ENCODE assay signal across 8 cellular contexts in genomic region chr12:123231931-123232330, GRCh38. TPM values are rescaled to one million over a fixed set of nuclear protein-coding genes. Genes with fewer than 3 reads are reported as not detected.
DNase-seq lines count a peak whose midpoint lies in the region; ATAC-seq and TF ChIP-seq lines count a peak whose summit lies in the region.

No MANE protein-coding gene starts in this region.

- CTCF ChIA-PET in CD8-positive, alpha-beta T cell (lab: Charles Lee), result interaction anchor here (0.9 to 2.8 kb wide), 6 partner anchors 8 to 189 kb away, joined by 3 to 24 read pairs (median 8); no protein-coding TSS in a partner anchor

- peak overlapping the region; percentile 91 for H3K27ac ChIP-seq in CD8-positive, alpha-beta T cell (ENCODE audit: low read depth, low read length)
- H3K27ac ChIP-seq in KMS-11, result no peak overlapping the region; the same call in 1 of the 2 replicates

- no peaks in the 10 kb centered on the region for H3K27me3 Mint-ChIP-seq in CD8-positive, alpha-beta T cell (ENCODE audit: low read depth)
- no peaks in the 10 kb centered on the region for H3K27me3 Mint-ChIP-seq in chondrocyte (ENCODE audit: low read depth)
- H3K27me3 Mint-ChIP-seq in natural killer cell treated with Interleukin-12 subunit alpha and Interleukin-12 subunit beta and Interleukin-15 and Interleukin-18, amount 100 ng/mL, for 72 hours, result no peaks in the 10 kb centered on the region

- no peaks in the 10 kb centered on the region for H3K9me3 ChIP-seq in CD8-positive, alpha-beta T cell (ENCODE audit: low read length)

- peaks cover 76% of the 10 kb centered on the region for H3K4me1 ChIP-seq in CD8-positive, alpha-beta T cell (ENCODE audit: insufficient read depth, low read length)
- H3K4me1 ChIP-seq in KMS-11 (ENCODE audit: low read depth, poor library complexity, severe bottlenecking), result peaks cover 36% of the 10 kb centered on the region

- no peaks in the 10 kb centered on the region for H3K27me3 ChIP-seq in CD8-positive, alpha-beta T cell (ENCODE audit: insufficient read depth, low read length)
- H3K27me3 ChIP-seq in KMS-11 (ENCODE audit: insufficient read depth, low read depth), result no peaks in the 10 kb centered on the region

- peak overlapping the region; percentile 83 for H2AFZ ChIP-seq in KMS-11 (ENCODE audit: low read depth)

- H4K20me1 ChIP-seq in KMS-11 (ENCODE audit: insufficient read depth), result 0 out of 2 replicates have a peak, but pooled peaks cover 5% of the 10 kb centered on the region

- H3K9me3 Mint-ChIP-seq in CD8-positive, alpha-beta T cell, result no peaks in the 10 kb centered on the region
- no peaks in the 10 kb centered on the region for H3K9me3 Mint-ChIP-seq in chondrocyte (ENCODE audit: low read depth)
- no peaks in the 10 kb centered on the region for H3K9me3 Mint-ChIP-seq in natural killer cell treated with Interleukin-12 subunit alpha and Interleukin-12 subunit beta and Interleukin-15 and Interleukin-18, amount 100 ng/mL, for 72 hours

- DNase-seq in CD8-positive, alpha-beta T cell, result no peak
- DNase-seq in chondrocyte (ENCODE audit: low spot score) (no peak), nucleus accumbens (lab: John Stamatoyannopoulos, UW) (no peak)
- DNase-seq in natural killer cell treated with Interleukin-12 subunit alpha and Interleukin-12 subunit beta and Interleukin-15 and Interleukin-18, amount 100 ng/mL, for 72 hours (ENCODE audit: low spot score), result no peak
- DNase-seq in stimulated activated CD4-positive, alpha-beta T cell treated with anti-CD3 and anti-CD28 coated beads, Interleukin-12 subunit alpha, Interleukin-12 subunit beta, amount 100 ng/mL, for 4 hours, result no peak

- H3K36me3 Mint-ChIP-seq in CD8-positive, alpha-beta T cell, result peaks cover 30% of the 10 kb centered on the region
- H3K36me3 Mint-ChIP-seq in chondrocyte (ENCODE audit: low read depth), result no peaks in the 10 kb centered on the region
- H3K36me3 Mint-ChIP-seq in natural killer cell treated with Interleukin-12 subunit alpha and Interleukin-12 subunit beta and Interleukin-15 and Interleukin-18, amount 100 ng/mL, for 72 hours, result peaks cover 4% of the 10 kb centered on the region

- peak overlapping the region; percentile 63 for H3K4me2 ChIP-seq in KMS-11

- peaks cover 63% of the 10 kb centered on the region for H3K79me2 ChIP-seq in KMS-11 (ENCODE audit: insufficient read depth, low read depth)

- ATAC-seq in CD8-positive, alpha-beta T cell, result no peak
- ATAC-seq in natural killer cell treated with Interleukin-12 subunit alpha and Interleukin-12 subunit beta and Interleukin-15 and Interleukin-18, amount 100 ng/mL, for 72 hours, result no peak
- no peak for ATAC-seq in HG03025 (IDR thresholded peaks at IDR 0.05; ENCODE audit: low FRiP score, unreplicated experiment)
- ATAC-seq in GM21390 (IDR thresholded peaks at IDR 0.05; ENCODE audit: unreplicated experiment), result no peak

- peak overlapping the region; percentile 66; the same call in 1 of the 2 replicates for H3K9ac ChIP-seq in KMS-11

- peak overlapping the region; percentile 98 for H3K4me3 ChIP-seq in CD8-positive, alpha-beta T cell (ENCODE audit: low read depth, low read length)
- no peak overlapping the region for H3K4me3 ChIP-seq in KMS-11 (IDR thresholded peaks at IDR 0.05; ENCODE audit: insufficient read depth, low read depth, low read length)

- POLR2A ChIA-PET in CD8-positive, alpha-beta T cell (lab: Charles Lee), result interaction anchor here (0.8 to 4.2 kb wide), 22 partner anchors 8 to 705 kb away, joined by 3 to 86 read pairs (median 10); partner anchors contain the start of genes ABCB9, DDX55, HIP1R and KNTC1

- no peak for TF ChIP-seq CTCF in CD8-positive, alpha-beta T cell (IDR thresholded peaks at IDR 0.05)
- no peak for TF ChIP-seq CTCF in KMS-11 (conservative IDR thresholded peaks at IDR 0.05; ENCODE audit: low read depth, low read length)
- no peak for TF ChIP-seq CTCF in chondrocyte (IDR thresholded peaks at IDR 0.05)

- peak overlapping the region; percentile 53 for H3K27ac Mint-ChIP-seq in CD8-positive, alpha-beta T cell
- H3K27ac Mint-ChIP-seq in chondrocyte (ENCODE audit: unreplicated experiment), result peak overlapping the region; percentile 96
- H3K27ac Mint-ChIP-seq in natural killer cell treated with Interleukin-12 subunit alpha and Interleukin-12 subunit beta and Interleukin-15 and Interleukin-18, amount 100 ng/mL, for 72 hours, result peak overlapping the region; percentile 97 to 100

- H3K36me3 ChIP-seq in CD8-positive, alpha-beta T cell (ENCODE audit: insufficient read depth, low read length), result no peaks in the 10 kb centered on the region
- H3K36me3 ChIP-seq in KMS-11 (ENCODE audit: insufficient read depth), result no peaks in the 10 kb centered on the region

- H3K4me3 Mint-ChIP-seq in CD8-positive, alpha-beta T cell, result peak overlapping the region; percentile 94
- peak overlapping the region; percentile 99 for H3K4me3 Mint-ChIP-seq in chondrocyte (ENCODE audit: unreplicated experiment)
- H3K4me3 Mint-ChIP-seq in natural killer cell treated with Interleukin-12 subunit alpha and Interleukin-12 subunit beta and Interleukin-15 and Interleukin-18, amount 100 ng/mL, for 72 hours, result peak overlapping the region; percentile 100

- peaks cover 71% of the 10 kb centered on the region for H3K4me1 Mint-ChIP-seq in CD8-positive, alpha-beta T cell (ENCODE audit: low read depth)
- peaks cover 35% of the 10 kb centered on the region for H3K4me1 Mint-ChIP-seq in chondrocyte (ENCODE audit: low read depth)
- H3K4me1 Mint-ChIP-seq in natural killer cell treated with Interleukin-12 subunit alpha and Interleukin-12 subunit beta and Interleukin-15 and Interleukin-18, amount 100 ng/mL, for 72 hours (ENCODE audit: low read depth in 2 of 2), result peaks cover 38 to 45% of the 10 kb centered on the region in 2 donors

- intact Hi-C loops in CD8-positive, alpha-beta T cell (cut with DNase I, micrococcal nuclease), result loop anchor here (1.0 to 10.0 kb wide), 9 partner anchors 9 to 707 kb away; partner anchors contain the start of genes KNTC1 (in 2 of the 2), RSRC2 (in 2 of the 2), CCDC62 (in 1 of the 2) and KMT5A (in 1 of the 2)

RNA-seq across cellular contexts. Expression of gene MPHOSPH9, which starts 1.0 kb away (rescaled TPM):
- total RNA-seq in CD8-positive, alpha-beta T cell, result 10 to 100 TPM; 82.2 to 84.4 TPM
- total RNA-seq in chondrocyte, result 24.9 to 35.5 TPM (median 27.2 TPM) in 3 replicates
- total RNA-seq in natural killer cell treated with Interleukin-12 subunit alpha and Interleukin-12 subunit beta and Interleukin-15 and Interleukin-18, amount 100 ng/mL, for 72 hours, result 100 to 1,000 TPM in 1 of 2 donors, 10 to 100 TPM in 1; 50.1 to 117 TPM

RNA-seq across cellular contexts. Expression of gene MTRFR, which starts 1.3 kb away (rescaled TPM):
- 10 to 100 TPM; 37.7 to 39.4 TPM for total RNA-seq in CD8-positive, alpha-beta T cell
- 11.5 to 14.4 TPM (median 12.2 TPM) in 3 replicates for total RNA-seq in chondrocyte
- total RNA-seq in natural killer cell treated with Interleukin-12 subunit alpha and Interleukin-12 subunit beta and Interleukin-15 and Interleukin-18, amount 100 ng/mL, for 72 hours, result 10 to 100 TPM; 17.9 to 37.6 TPM

RNA-seq across cellular contexts. Expression of gene CDK2AP1, which starts 39.7 kb away (rescaled TPM):
- total RNA-seq in CD8-positive, alpha-beta T cell, result 1 to 10 TPM; 3.8 to 4.1 TPM
- total RNA-seq in chondrocyte, result 263 to 301 TPM (median 280 TPM) in 3 replicates
- 10 to 100 TPM; 22.4 to 32.0 TPM for total RNA-seq in natural killer cell treated with Interleukin-12 subunit alpha and Interleukin-12 subunit beta and Interleukin-15 and Interleukin-18, amount 100 ng/mL, for 72 hours

Comparison
In these comparisons a context has a peak if more than half of its experiments do, and no peak if none do; other contexts are left out.
1. RNA of gene CDK2AP1, which starts 39.7 kb away (total RNA-seq): 263 to 301 TPM in chondrocyte and 22.4 to 32.0 TPM in natural killer cell treated with Interleukin-12 subunit alpha and Interleukin-12 subunit beta and Interleukin-15 and Interleukin-18, amount 100 ng/mL, for 72 hours; 3.8 to 4.1 TPM in CD8-positive, alpha-beta T cell; every median in the first group is over 4 times any median in the second.
2. Peak in every context shown above with its lines, with median percentiles within 50 percentile points of each other: H3K27ac Mint-ChIP-seq and H3K4me3 Mint-ChIP-seq.